11 cellular contexts compared by ENCODE assay signal in the genomic region with DNA sequence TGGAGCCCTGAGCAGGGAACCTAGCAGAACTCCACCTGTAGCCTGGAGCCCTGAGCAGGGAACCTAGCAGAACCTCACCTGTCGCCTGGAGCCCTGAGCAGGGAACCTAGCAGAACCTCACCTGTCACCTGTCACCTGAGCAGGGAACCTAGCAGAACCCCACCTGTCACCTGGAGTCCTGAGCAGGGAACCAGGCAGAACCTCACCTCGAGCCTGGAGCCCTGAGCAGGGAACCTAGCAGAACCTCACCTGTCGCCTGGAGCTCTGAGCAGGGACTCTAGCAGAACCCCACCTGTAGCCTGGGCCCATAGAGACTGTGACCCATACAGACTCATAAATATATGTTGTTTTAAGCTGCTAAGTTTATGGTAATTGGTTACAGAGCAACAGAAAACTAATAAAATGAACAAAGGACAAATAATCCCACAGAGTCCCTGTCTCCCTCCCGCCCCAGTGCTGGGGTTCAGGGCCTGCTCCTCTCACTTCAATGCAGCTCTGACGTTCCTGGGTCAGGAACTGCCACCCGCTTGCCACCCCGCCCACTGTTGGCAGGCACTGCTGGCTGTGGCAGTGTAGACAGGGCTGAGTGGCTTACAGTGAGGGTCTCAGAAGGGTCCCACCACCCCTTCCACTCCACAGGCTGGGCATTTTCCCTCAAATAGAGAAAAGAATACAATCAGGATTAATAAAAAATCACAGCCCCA.
"Had no signal": no experiment of that assay in that cellular context is flagged by ENCODE, and none has a peak within 500 bp of the region (broad histone marks: within the 10 kb centered on the region; RNA-seq: fewer than 3 reads in every experiment).

No MANE protein-coding gene starts in this region.

- H3K9me3 Mint-ChIP-seq: type B pancreatic cell had no signal

- H3K27ac ChIP-seq: epithelial cell of prostate, suprapubic skin had no signal

- H3K27ac Mint-ChIP-seq: activated naive CD8-positive, alpha-beta T cell; nephron progenitor cell had no signal

- H3K4me3 ChIP-seq: suprapubic skin had no signal

- DNase-seq: activated CD4-positive, alpha-beta T cell treated with anti-CD3 and anti-CD28 coated beads, Interleukin-2, amount 50 U/mL, for 1 hour; activated CD4-positive, CD25-positive, alpha-beta regulatory T cell; cortex of kidney; effector memory CD4-positive, alpha-beta T cell; nephron progenitor cell; stimulated activated CD4-positive, alpha-beta T cell treated with anti-CD3 and anti-CD28 coated beads, Interleukin-12 subunit alpha, Interleukin-12 subunit beta, amount 100 ng/mL, for 4 hours; stimulated activated CD4-positive, alpha-beta T cell treated with anti-CD3 and anti-CD28 coated beads, Interleukin-2, amount 100 ng/mL, for 24 hours had no signal

- H3K27me3 ChIP-seq: suprapubic skin had no signal

- H3K4me1 ChIP-seq: suprapubic skin had no signal

- H3K4me3 Mint-ChIP-seq: activated naive CD8-positive, alpha-beta T cell; nephron progenitor cell; type B pancreatic cell had no signal

- H3K27me3 Mint-ChIP-seq: activated naive CD8-positive, alpha-beta T cell; type B pancreatic cell had no signal

- H3K9me3 ChIP-seq: suprapubic skin had no signal

- H3K36me3 ChIP-seq: suprapubic skin had no signal
